29 cellular contexts compared by ENCODE assay signal in the genomic region with DNA sequence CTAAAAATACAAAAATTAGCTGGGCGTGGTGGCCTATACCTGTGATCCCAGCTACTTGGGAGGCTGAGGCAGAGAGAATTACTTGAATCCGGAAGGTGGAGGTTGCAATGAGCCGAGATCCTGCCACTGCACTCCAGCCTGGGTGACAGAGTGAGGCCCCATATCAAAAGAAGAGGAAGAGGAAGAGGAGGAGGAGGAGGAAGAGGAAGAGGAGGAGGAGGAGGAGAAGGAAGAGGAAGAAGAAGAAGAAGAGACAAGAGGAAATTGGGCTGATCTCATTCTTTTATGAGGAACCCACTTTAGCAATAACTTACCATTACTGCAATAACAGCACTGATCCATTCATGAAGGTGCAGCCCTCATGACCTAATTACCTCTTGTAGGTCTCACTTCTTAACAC.
"Had no signal": no experiment of that assay in that cellular context is flagged by ENCODE, and none has a peak within 500 bp of the region (broad histone marks: within the 10 kb centered on the region; RNA-seq: fewer than 3 reads in every experiment).

No MANE protein-coding gene starts in this region.

- H3K36me3 ChIP-seq: left lung, lower lobe of right lung, pancreas, prostate gland, sigmoid colon, stomach, thyroid gland, transverse colon, upper lobe of left lung, vagina had no signal

- ATAC-seq: left colon; left lung; lower lobe of right lung; naive thymus-derived CD8-positive, alpha-beta T cell; pancreas; right cardiac atrium; stimulated activated memory B cell treated with anti-CD40 and anti-IgM and Interleukin-4, amounts not matched to agents 10 μg/mL and 1 μg/mL and 100 μg/mL, for 72 hours; stimulated activated naive CD8-positive, alpha-beta T cell treated with anti-CD3 and anti-CD28 coated beads, Interleukin-15, Interleukin-2, amounts not matched to agents 100 U/mL and 50 U/mL, for 24 hours had no signal

- H3K27me3 ChIP-seq: left lung, pancreas, sigmoid colon, stomach, testis, thyroid gland, transverse colon, upper lobe of left lung, vagina had no signal

- H3K4me3 ChIP-seq: left lung, lower lobe of right lung, pancreas, prostate gland, sigmoid colon, stomach, testis, thyroid gland, transverse colon, upper lobe of left lung, vagina had no signal

- H3K4me1 ChIP-seq: left lung, lower lobe of right lung, pancreas, prostate gland, sigmoid colon, stomach, testis, thyroid gland, transverse colon, upper lobe of left lung, vagina had no signal

- H3K9me3 ChIP-seq: left lung, lower lobe of right lung, pancreas, prostate gland, stomach, testis, thyroid gland, transverse colon, upper lobe of left lung, vagina had no signal

- DNase-seq: hypothalamus; immature natural killer cell; kidney; left colon; left lung; lower lobe of right lung; mammary epithelial cell; mesenchymal stem cell; naive thymus-derived CD8-positive, alpha-beta T cell; nucleus accumbens; pancreas; posterior cingulate gyrus; retina; right cardiac atrium; sigmoid colon; small intestine; stimulated activated CD4-positive, alpha-beta T cell treated with anti-CD3 and anti-CD28 coated beads, Interleukin-1b, Interleukin-23, amount 100 ng/mL, for 48 hours; stimulated activated CD4-positive, alpha-beta T cell treated with anti-CD3 and anti-CD28 coated beads, Interleukin-2, amount 100 ng/mL, for 48 hours; stimulated activated CD4-positive, alpha-beta T cell treated with anti-CD3 and anti-CD28 coated beads, Interleukin-4, amount 100 ng/mL, for 4 hours; stimulated activated CD8-positive, alpha-beta memory T cell treated with anti-CD3 and anti-CD28 coated beads, Interleukin-4, amount 100 ng/mL, for 48 hours; stimulated activated naive CD8-positive, alpha-beta T cell treated with anti-CD3 and anti-CD28 coated beads, Interleukin-15, Interleukin-2, amounts not matched to agents 100 U/mL and 50 U/mL, for 24 hours; stomach; testis; thyroid gland; transverse colon; upper lobe of left lung had no signal

- H3K27ac ChIP-seq: left lung, lower lobe of right lung, pancreas, prostate gland, sigmoid colon, stomach, testis, thyroid gland, transverse colon, upper lobe of left lung, vagina had no signal
